Comparison of ENCODE assay signal across 16 cellular contexts in genomic region chr16:74372369-74372768, GRCh38. TPM values are rescaled to one million over a fixed set of nuclear protein-coding genes. Genes with fewer than 3 reads are reported as not detected.
"Had no signal": no experiment of that assay in that cellular context is flagged by ENCODE, and none has a peak within 500 bp of the region (broad histone marks: within the 10 kb centered on the region; RNA-seq: fewer than 3 reads in every experiment).

No MANE protein-coding gene starts in this region.

- H3K36me3 ChIP-seq: adrenal gland, ovary, tibial nerve, WERI-Rb-1 had no signal

- H3K4me3 Mint-ChIP-seq: activated CD4-positive, alpha-beta T cell treated with anti-CD3 and anti-CD28 coated beads for 36 hours; activated naive CD4-positive, alpha-beta T cell treated with anti-CD3 and anti-CD28 coated beads, Interleukin-2, amount 10 ng/mL, durations not matched to agents 7 days and 5 days; activated T-helper 17 cell treated with anti-CD3 and anti-CD28 coated beads, Interleukin-2, amount 50 U/mL, for 72 hours; nephron progenitor cell had no signal

- H3K27me3 Mint-ChIP-seq: activated CD4-positive, alpha-beta T cell treated with anti-CD3 and anti-CD28 coated beads for 36 hours; activated naive CD4-positive, alpha-beta T cell treated with anti-CD3 and anti-CD28 coated beads, Interleukin-2, amount 10 ng/mL, durations not matched to agents 7 days and 5 days; activated T-helper 17 cell treated with anti-CD3 and anti-CD28 coated beads, Interleukin-2, amount 50 U/mL, for 72 hours had no signal

- H3K27ac ChIP-seq: adrenal gland, coronary artery, ovary, tibial nerve, WERI-Rb-1 had no signal

- DNase-seq: activated CD4-positive, alpha-beta T cell treated with anti-CD3 and anti-CD28 coated beads for 36 hours; activated naive CD4-positive, alpha-beta T cell treated with anti-CD3 and anti-CD28 coated beads, Interleukin-2, amount 10 ng/mL, durations not matched to agents 7 days and 5 days; activated T-cell treated with anti-CD3 and anti-CD28 coated beads for 4 hours; adrenal gland; effector CD8-positive, alpha-beta T cell; left ventricle myocardium superior; mesendoderm; nephron progenitor cell; ovary; stimulated activated CD4-positive, alpha-beta T cell treated with anti-CD3 and anti-CD28 coated beads, Interleukin-15, amount 100 ng/mL, for 24 hours; T1000; WERI-Rb-1 had no signal

- H3K9me3 Mint-ChIP-seq: activated naive CD4-positive, alpha-beta T cell treated with anti-CD3 and anti-CD28 coated beads, Interleukin-2, amount 10 ng/mL, durations not matched to agents 7 days and 5 days; activated T-helper 17 cell treated with anti-CD3 and anti-CD28 coated beads, Interleukin-2, amount 50 U/mL, for 72 hours; nephron progenitor cell had no signal

- H3K4me1 Mint-ChIP-seq: activated T-helper 17 cell treated with anti-CD3 and anti-CD28 coated beads, Interleukin-2, amount 50 U/mL, for 72 hours had no signal

- H3K4me3 ChIP-seq: adrenal gland, coronary artery, ovary, tibial nerve had no signal

- H3K27me3 ChIP-seq: adrenal gland, ovary, tibial nerve had no signal

- H3K9me3 ChIP-seq: adrenal gland, ovary, tibial nerve had no signal

- ATAC-seq: activated CD4-positive, alpha-beta T cell treated with anti-CD3 and anti-CD28 coated beads for 36 hours; activated T-helper 17 cell treated with anti-CD3 and anti-CD28 coated beads, Interleukin-2, amount 50 U/mL, for 72 hours; left ventricle myocardium superior had no signal

- H3K27ac Mint-ChIP-seq: activated CD4-positive, alpha-beta T cell treated with anti-CD3 and anti-CD28 coated beads for 36 hours; activated naive CD4-positive, alpha-beta T cell treated with anti-CD3 and anti-CD28 coated beads, Interleukin-2, amount 10 ng/mL, durations not matched to agents 7 days and 5 days; activated T-helper 17 cell treated with anti-CD3 and anti-CD28 coated beads, Interleukin-2, amount 50 U/mL, for 72 hours; nephron progenitor cell had no signal

RNA-seq across cellular contexts. Expression of gene NPIPB15, which starts 3.7 kb away (rescaled TPM):
- total RNA-seq: fibroblast of lung, left ventricle myocardium superior had no signal

RNA-seq across cellular contexts. Expression of gene CLEC18B, which starts 48.9 kb away (rescaled TPM):
- total RNA-seq: left ventricle myocardium superior had no signal
